In the genomic region with DNA sequence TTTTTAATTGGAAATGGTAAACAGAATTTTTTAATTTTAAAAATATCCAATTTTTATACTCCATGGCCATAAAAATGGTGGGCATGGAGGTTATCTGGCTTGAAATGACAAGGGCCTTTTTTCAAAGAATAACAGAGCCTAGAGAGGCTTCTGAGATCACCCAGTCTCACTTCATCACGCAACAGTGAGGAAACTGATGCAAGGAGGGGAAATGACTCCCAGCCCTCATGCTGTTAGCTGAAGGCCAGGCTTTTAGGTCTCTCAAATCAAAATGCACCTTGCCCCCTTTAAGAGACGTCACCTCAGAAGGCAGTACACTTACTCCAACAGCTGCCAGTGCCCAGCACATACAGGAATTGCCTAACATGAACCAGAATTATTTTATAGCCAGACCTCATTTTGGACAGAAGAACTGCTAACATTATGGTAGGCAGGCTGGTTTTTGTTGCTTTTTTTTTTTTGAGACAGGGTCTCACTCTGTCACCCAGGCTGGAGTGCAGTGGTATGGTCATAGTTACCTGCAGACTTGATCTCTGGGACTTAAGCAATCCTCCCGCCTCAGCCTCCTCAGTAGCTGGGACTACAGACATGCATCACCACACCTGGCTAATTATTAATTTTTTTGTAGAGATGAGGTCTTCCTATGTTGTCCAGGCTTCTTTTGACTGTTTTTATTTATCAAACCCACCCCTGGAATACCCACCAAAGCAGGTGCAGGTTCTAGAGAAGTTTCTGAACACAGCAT, we compare ENCODE assay signal across 1 cellular context.
A peak's percentile ranks its signal among the peaks of the same experiment; 100 is the strongest.
TF ChIP-seq lines count a peak whose summit lies in the region.

No MANE protein-coding gene starts in this region.

TF ChIP-seq in K562, 482 proteins besides CTCF, POLR2A, EP300 and RAD21 (continued from another document and continues in another):
- TF ChIP-seq, protein P1, sequence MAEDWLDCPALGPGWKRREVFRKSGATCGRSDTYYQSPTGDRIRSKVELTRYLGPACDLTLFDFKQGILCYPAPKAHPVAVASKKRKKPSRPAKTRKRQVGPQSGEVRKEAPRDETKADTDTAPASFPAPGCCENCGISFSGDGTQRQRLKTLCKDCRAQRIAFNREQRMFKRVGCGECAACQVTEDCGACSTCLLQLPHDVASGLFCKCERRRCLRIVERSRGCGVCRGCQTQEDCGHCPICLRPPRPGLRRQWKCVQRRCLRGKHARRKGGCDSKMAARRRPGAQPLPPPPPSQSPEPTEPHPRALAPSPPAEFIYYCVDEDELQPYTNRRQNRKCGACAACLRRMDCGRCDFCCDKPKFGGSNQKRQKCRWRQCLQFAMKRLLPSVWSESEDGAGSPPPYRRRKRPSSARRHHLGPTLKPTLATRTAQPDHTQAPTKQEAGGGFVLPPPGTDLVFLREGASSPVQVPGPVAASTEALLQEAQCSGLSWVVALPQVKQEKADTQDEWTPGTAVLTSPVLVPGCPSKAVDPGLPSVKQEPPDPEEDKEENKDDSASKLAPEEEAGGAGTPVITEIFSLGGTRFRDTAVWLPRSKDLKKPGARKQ (CRISPR knock-in tag; IDR thresholded peaks at IDR 0.05): no peak
- TF ChIP-seq CBX1 (IDR thresholded peaks at IDR 0.05; ENCODE audit: low read depth): no peak
- no peak for TF ChIP-seq NR2F6 (CRISPR knock-in tag; IDR thresholded peaks at IDR 0.05)
- TF ChIP-seq, protein P2, sequence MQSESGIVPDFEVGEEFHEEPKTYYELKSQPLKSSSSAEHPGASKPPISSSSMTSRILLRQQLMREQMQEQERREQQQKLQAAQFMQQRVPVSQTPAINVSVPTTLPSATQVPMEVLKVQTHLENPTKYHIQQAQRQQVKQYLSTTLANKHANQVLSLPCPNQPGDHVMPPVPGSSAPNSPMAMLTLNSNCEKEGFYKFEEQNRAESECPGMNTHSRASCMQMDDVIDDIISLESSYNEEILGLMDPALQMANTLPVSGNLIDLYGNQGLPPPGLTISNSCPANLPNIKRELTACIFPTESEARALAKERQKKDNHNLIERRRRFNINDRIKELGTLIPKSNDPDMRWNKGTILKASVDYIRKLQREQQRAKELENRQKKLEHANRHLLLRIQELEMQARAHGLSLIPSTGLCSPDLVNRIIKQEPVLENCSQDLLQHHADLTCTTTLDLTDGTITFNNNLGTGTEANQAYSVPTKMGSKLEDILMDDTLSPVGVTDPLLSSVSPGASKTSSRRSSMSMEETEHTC (IDR thresholded peaks at IDR 0.05): no peak
- TF ChIP-seq SRSF1 (IDR thresholded peaks at IDR 0.05; ENCODE audit: low read depth, low read length): no peak
- TF ChIP-seq ZBTB7A (IDR thresholded peaks at IDR 0.05; ENCODE audit: borderline replicate concordance, control insufficient read depth, low read depth, low read length): no peak
- TF ChIP-seq HDAC2 (IDR thresholded peaks at IDR 0.05): no peak
- TF ChIP-seq, protein P3, sequence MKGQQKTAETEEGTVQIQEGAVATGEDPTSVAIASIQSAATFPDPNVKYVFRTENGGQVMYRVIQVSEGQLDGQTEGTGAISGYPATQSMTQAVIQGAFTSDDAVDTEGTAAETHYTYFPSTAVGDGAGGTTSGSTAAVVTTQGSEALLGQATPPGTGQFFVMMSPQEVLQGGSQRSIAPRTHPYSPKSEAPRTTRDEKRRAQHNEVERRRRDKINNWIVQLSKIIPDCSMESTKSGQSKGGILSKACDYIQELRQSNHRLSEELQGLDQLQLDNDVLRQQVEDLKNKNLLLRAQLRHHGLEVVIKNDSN (CRISPR knock-in tag; IDR thresholded peaks at IDR 0.05): no peak
- TF ChIP-seq FOXM1 (IDR thresholded peaks at IDR 0.05; ENCODE audit: low read depth): peak; percentile 57; the same call in 1 of the 2 replicates
- no peak for TF ChIP-seq FOXM1 (CRISPR knock-in tag; IDR thresholded peaks at IDR 0.05; ENCODE audit: low read depth)
- no peak for TF ChIP-seq MXI1 (IDR thresholded peaks at IDR 0.05; ENCODE audit: low read depth, low read length)
- TF ChIP-seq, protein P4, sequence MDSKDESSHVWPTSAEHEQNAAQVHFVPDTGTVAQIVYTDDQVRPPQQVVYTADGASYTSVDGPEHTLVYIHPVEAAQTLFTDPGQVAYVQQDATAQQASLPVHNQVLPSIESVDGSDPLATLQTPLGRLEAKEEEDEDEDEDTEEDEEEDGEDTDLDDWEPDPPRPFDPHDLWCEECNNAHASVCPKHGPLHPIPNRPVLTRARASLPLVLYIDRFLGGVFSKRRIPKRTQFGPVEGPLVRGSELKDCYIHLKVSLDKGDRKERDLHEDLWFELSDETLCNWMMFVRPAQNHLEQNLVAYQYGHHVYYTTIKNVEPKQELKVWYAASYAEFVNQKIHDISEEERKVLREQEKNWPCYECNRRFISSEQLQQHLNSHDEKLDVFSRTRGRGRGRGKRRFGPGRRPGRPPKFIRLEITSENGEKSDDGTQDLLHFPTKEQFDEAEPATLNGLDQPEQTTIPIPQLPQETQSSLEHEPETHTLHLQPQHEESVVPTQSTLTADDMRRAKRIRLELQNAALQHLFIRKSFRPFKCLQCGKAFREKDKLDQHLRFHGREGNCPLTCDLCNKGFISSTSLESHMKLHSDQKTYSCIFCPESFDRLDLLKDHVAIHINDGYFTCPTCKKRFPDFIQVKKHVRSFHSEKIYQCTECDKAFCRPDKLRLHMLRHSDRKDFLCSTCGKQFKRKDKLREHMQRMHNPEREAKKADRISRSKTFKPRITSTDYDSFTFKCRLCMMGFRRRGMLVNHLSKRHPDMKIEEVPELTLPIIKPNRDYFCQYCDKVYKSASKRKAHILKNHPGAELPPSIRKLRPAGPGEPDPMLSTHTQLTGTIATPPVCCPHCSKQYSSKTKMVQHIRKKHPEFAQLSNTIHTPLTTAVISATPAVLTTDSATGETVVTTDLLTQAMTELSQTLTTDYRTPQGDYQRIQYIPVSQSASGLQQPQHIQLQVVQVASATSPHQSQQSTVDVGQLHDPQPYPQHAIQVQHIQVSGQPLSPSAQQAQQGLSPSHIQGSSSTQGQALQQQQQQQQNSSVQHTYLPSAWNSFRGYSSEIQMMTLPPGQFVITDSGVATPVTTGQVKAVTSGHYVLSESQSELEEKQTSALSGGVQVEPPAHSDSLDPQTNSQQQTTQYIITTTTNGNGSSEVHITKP (IDR thresholded peaks at IDR 0.05; ENCODE audit: partially characterized antibody): no peak
- TF ChIP-seq SREBF2 (CRISPR knock-in tag; IDR thresholded peaks at IDR 0.05): no peak
- no peak for TF ChIP-seq ZNF212 (CRISPR knock-in tag; IDR thresholded peaks at IDR 0.05)
- TF ChIP-seq JUND (IDR thresholded peaks at IDR 0.05; ENCODE audit: borderline replicate concordance, low read depth, low read length): peak; percentile 80
- no peak; the same call in 2 of the 3 replicates for TF ChIP-seq JUND (tag; IDR thresholded peaks at IDR 0.05; ENCODE audit: borderline replicate concordance, low read depth, low read length)
- TF ChIP-seq ZNF589 (CRISPR knock-in tag; IDR thresholded peaks at IDR 0.05; ENCODE audit: low read depth): peak; percentile 93
- TF ChIP-seq SIN3B (IDR thresholded peaks at IDR 0.05; ENCODE audit: low read depth): no peak
- TF ChIP-seq ZNF12 (CRISPR knock-in tag; IDR thresholded peaks at IDR 0.05): no peak
- no peak for TF ChIP-seq ZBTB1 (CRISPR knock-in tag; IDR thresholded peaks at IDR 0.05; ENCODE audit: borderline replicate concordance, low read depth)
- TF ChIP-seq MAFK (IDR thresholded peaks at IDR 0.05; ENCODE audit: low read length): no peak
- TF ChIP-seq CEBPB (tag; IDR thresholded peaks at IDR 0.05): peak; percentile 9; the same call in 1 of the 2 replicates
- no peak for TF ChIP-seq PML (IDR thresholded peaks at IDR 0.05; ENCODE audit: low read length)
- no peak for TF ChIP-seq ZNF696 (CRISPR knock-in tag; conservative IDR thresholded peaks at IDR 0.05)
- TF ChIP-seq ZNF175 (CRISPR knock-in tag; IDR thresholded peaks at IDR 0.05; ENCODE audit: low read depth): peak; percentile 88; the same call in 1 of the 2 replicates
- TF ChIP-seq, protein P5, sequence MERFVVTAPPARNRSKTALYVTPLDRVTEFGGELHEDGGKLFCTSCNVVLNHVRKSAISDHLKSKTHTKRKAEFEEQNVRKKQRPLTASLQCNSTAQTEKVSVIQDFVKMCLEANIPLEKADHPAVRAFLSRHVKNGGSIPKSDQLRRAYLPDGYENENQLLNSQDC (CRISPR knock-in tag; IDR thresholded peaks at IDR 0.05): no peak
- no peak for TF ChIP-seq MEF2D (tag; conservative IDR thresholded peaks at IDR 0.05; ENCODE audit: low read depth)
- 0 out of 2 replicates have a peak, but pooled peaks have one; percentile 49 for TF ChIP-seq EP400 (IDR thresholded peaks at IDR 0.05)
- no peak for TF ChIP-seq ASH1L (IDR thresholded peaks at IDR 0.05; ENCODE audit: borderline replicate concordance, low read depth, partially characterized antibody)
- no peak for TF ChIP-seq ZNF24 (IDR thresholded peaks at IDR 0.05)
- TF ChIP-seq, protein P6, sequence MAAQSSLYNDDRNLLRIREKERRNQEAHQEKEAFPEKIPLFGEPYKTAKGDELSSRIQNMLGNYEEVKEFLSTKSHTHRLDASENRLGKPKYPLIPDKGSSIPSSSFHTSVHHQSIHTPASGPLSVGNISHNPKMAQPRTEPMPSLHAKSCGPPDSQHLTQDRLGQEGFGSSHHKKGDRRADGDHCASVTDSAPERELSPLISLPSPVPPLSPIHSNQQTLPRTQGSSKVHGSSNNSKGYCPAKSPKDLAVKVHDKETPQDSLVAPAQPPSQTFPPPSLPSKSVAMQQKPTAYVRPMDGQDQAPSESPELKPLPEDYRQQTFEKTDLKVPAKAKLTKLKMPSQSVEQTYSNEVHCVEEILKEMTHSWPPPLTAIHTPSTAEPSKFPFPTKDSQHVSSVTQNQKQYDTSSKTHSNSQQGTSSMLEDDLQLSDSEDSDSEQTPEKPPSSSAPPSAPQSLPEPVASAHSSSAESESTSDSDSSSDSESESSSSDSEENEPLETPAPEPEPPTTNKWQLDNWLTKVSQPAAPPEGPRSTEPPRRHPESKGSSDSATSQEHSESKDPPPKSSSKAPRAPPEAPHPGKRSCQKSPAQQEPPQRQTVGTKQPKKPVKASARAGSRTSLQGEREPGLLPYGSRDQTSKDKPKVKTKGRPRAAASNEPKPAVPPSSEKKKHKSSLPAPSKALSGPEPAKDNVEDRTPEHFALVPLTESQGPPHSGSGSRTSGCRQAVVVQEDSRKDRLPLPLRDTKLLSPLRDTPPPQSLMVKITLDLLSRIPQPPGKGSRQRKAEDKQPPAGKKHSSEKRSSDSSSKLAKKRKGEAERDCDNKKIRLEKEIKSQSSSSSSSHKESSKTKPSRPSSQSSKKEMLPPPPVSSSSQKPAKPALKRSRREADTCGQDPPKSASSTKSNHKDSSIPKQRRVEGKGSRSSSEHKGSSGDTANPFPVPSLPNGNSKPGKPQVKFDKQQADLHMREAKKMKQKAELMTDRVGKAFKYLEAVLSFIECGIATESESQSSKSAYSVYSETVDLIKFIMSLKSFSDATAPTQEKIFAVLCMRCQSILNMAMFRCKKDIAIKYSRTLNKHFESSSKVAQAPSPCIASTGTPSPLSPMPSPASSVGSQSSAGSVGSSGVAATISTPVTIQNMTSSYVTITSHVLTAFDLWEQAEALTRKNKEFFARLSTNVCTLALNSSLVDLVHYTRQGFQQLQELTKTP (IDR thresholded peaks at IDR 0.05; ENCODE audit: low read depth in 1 of 2, partially characterized antibody in 2 of 2): no peak
- TF ChIP-seq, protein P7, sequence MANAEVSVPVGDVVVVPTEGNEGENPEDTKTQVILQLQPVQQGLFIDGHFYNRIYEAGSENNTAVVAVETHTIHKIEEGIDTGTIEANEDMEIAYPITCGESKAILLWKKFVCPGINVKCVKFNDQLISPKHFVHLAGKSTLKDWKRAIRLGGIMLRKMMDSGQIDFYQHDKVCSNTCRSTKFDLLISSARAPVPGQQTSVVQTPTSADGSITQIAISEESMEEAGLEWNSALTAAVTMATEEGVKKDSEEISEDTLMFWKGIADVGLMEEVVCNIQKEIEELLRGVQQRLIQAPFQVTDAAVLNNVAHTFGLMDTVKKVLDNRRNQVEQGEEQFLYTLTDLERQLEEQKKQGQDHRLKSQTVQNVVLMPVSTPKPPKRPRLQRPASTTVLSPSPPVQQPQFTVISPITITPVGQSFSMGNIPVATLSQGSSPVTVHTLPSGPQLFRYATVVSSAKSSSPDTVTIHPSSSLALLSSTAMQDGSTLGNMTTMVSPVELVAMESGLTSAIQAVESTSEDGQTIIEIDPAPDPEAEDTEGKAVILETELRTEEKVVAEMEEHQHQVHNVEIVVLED (CRISPR knock-in tag; IDR thresholded peaks at IDR 0.05): no peak
- no peak for TF ChIP-seq ZFP30 (CRISPR knock-in tag; IDR thresholded peaks at IDR 0.05; ENCODE audit: borderline replicate concordance)
- no peak for TF ChIP-seq PTRF (tag; IDR thresholded peaks at IDR 0.05)
- no peak for TF ChIP-seq WHSC1 (IDR thresholded peaks at IDR 0.05; ENCODE audit: low read length)
- no peak for TF ChIP-seq ZNF232 (CRISPR knock-in tag; IDR thresholded peaks at IDR 0.05)
- TF ChIP-seq ZNF561 (CRISPR knock-in tag; conservative IDR thresholded peaks at IDR 0.05): no peak
- no peak for TF ChIP-seq FOXJ3 (CRISPR knock-in tag; IDR thresholded peaks at IDR 0.05)
- TF ChIP-seq NR1H2 (CRISPR knock-in tag; IDR thresholded peaks at IDR 0.05): no peak
- no peak for TF ChIP-seq SAFB2 (IDR thresholded peaks at IDR 0.05; ENCODE audit: borderline replicate concordance, low read depth, low read length, severe bottlenecking)
- no peak for TF ChIP-seq SIRT6 (IDR thresholded peaks at IDR 0.05; ENCODE audit: low read depth, low read length)
- TF ChIP-seq, protein P8, sequence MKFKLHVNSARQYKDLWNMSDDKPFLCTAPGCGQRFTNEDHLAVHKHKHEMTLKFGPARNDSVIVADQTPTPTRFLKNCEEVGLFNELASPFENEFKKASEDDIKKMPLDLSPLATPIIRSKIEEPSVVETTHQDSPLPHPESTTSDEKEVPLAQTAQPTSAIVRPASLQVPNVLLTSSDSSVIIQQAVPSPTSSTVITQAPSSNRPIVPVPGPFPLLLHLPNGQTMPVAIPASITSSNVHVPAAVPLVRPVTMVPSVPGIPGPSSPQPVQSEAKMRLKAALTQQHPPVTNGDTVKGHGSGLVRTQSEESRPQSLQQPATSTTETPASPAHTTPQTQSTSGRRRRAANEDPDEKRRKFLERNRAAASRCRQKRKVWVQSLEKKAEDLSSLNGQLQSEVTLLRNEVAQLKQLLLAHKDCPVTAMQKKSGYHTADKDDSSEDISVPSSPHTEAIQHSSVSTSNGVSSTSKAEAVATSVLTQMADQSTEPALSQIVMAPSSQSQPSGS (CRISPR knock-in tag; IDR thresholded peaks at IDR 0.05): no peak
- no peak for TF ChIP-seq ZNF764 (CRISPR knock-in tag; IDR thresholded peaks at IDR 0.05; ENCODE audit: low read depth)
